In genomic region chr19:36849701-36850645, GRCh38 we compare ENCODE assay signal across 8 cellular contexts. TPM values are rescaled to one million over a fixed set of nuclear protein-coding genes. Genes with fewer than 3 reads are reported as not detected.
A peak's percentile ranks its signal among the peaks of the same experiment; 100 is the strongest.
DNase-seq lines count a peak whose midpoint lies in the region; ATAC-seq and TF ChIP-seq lines count a peak whose summit lies in the region.

No MANE protein-coding gene starts in this region.

- TF ChIP-seq CTCF in astrocyte of the spinal cord (IDR thresholded peaks at IDR 0.05; ENCODE audit: low read depth, low read length): no peak

- in situ Hi-C loops in astrocyte of the spinal cord (cut with HindIII; ENCODE audit: low sequenced_read_pairs): no loop called here

- ATAC-seq in HG02852 (IDR thresholded peaks at IDR 0.05; ENCODE audit: unreplicated experiment): peak; percentile 88

- TF ChIP-seq POLR2A in GM15510 (IDR thresholded peaks at IDR 0.05; ENCODE audit: borderline replicate concordance, extremely low read depth, insufficient read length): peak; percentile 54

- DNase-seq in NCI-H187 treated with DMSO at 0.1 percent for 48 hours (lab: John Stamatoyannopoulos, UW): peak; percentile 58
- DNase-seq in T1000 (lab: John Stamatoyannopoulos, UW): peak; percentile 86
- peak; percentile 94 for DNase-seq in astrocyte of the spinal cord (ENCODE audit: low read depth, low spot score)
- peak; percentile 88 to 91 for DNase-seq in hippocampal formation (lab: John Stamatoyannopoulos, UW)
- peak; percentile 97 for DNase-seq in retina
- no peak for DNase-seq in H4 (ENCODE audit: low spot score)

- H3K4me3 ChIP-seq in astrocyte of the spinal cord (ENCODE audit: low read depth, low read length): peak overlapping the region; percentile 77

RNA-seq across cellular contexts. Expression of gene ZNF345, which starts 0.7 kb away (rescaled TPM):
- 0.08 and 0.64 TPM in 2 replicates for total RNA-seq in H4 (2014; rRNA removed; shearing (Covaris generic))

RNA-seq across cellular contexts. Expression of gene ZNF790, which starts 11.8 kb away (rescaled TPM):
- 0.27 and 1.2 TPM in 2 replicates for total RNA-seq in H4 (2014; rRNA removed; shearing (Covaris generic))
